Comparison of ENCODE assay signal across 12 cellular contexts in genomic region chr12:112904571-112904970, GRCh38. TPM values are rescaled to one million over a fixed set of nuclear protein-coding genes. Genes with fewer than 3 reads are reported as not detected.
DNase-seq lines count a peak whose midpoint lies in the region; ATAC-seq, FAIRE-seq and TF ChIP-seq lines count a peak whose summit lies in the region.
"Had no signal": no experiment of that assay in that cellular context is flagged by ENCODE, and none has a peak within 500 bp of the region (broad histone marks: within the 10 kb centered on the region; RNA-seq: fewer than 3 reads in every experiment).

No MANE protein-coding gene starts in this region.

- POLR2A ChIA-PET in CD4-positive, alpha-beta T cell (lab: Charles Lee), result no interaction called here

- no peaks in the 10 kb centered on the region for H3K79me1 ChIP-seq in mesenchymal stem cell (replicated peaks; ENCODE audit: low read length, poor library complexity, severe bottlenecking)

- CTCF ChIA-PET in CD4-positive, alpha-beta T cell (lab: Charles Lee), result no interaction called here

- no peak overlapping the region for H3K27ac ChIP-seq in CD4-positive, alpha-beta T cell (ENCODE audit: low read depth, low read length)
- H3K27ac ChIP-seq in astrocyte (ENCODE audit: low read depth, low read length) (no peak overlapping the region), mesenchymal stem cell (ENCODE audit: low read length, poor library complexity, severe bottlenecking) (peak overlapping the region; percentile 57)

- no peaks in the 10 kb centered on the region for H3K9me3 Mint-ChIP-seq in CD4-positive, alpha-beta T cell
- H3K9me3 Mint-ChIP-seq in IgD-negative memory B cell (no peaks in the 10 kb centered on the region), astrocyte (ENCODE audit: unreplicated experiment) (peaks cover 7% of the 10 kb centered on the region)

- H4K20me1 ChIP-seq in astrocyte (ENCODE audit: insufficient read depth, low read length), result no peaks in the 10 kb centered on the region

- H2AFZ ChIP-seq in astrocyte (ENCODE audit: low read depth, low read length) (no peak overlapping the region), mesenchymal stem cell (ENCODE audit: low read depth, low read length) (no peak overlapping the region)

- no peaks in the 10 kb centered on the region for H3K27me3 ChIP-seq in CD4-positive, alpha-beta T cell (ENCODE audit: control insufficient read depth, insufficient read depth, low read length)
- H3K27me3 ChIP-seq in astrocyte (ENCODE audit: insufficient read depth, low read length), result peaks cover 10% of the 10 kb centered on the region
- H3K27me3 ChIP-seq in mesenchymal stem cell (ENCODE audit: control insufficient read depth in 1 of 2, insufficient read depth in 1 of 2, low read length in 2 of 2), result no peaks in the 10 kb centered on the region

- H4K91ac ChIP-seq in mesenchymal stem cell (ENCODE audit: low read length), result no peak overlapping the region

- no peak overlapping the region for H2BK5ac ChIP-seq in mesenchymal stem cell (ENCODE audit: low read depth, low read length, poor library complexity, severe bottlenecking)

- H3K79me2 ChIP-seq in astrocyte (ENCODE audit: insufficient read depth, low read length), result no peaks in the 10 kb centered on the region

- DNase-seq in CD4-positive, alpha-beta T cell, result no peak
- DNase-seq in astrocyte (ENCODE audit: low read depth) (peak; percentile 49), mesenchymal stem cell (no peak), islet precursor cell (no peak), RKO (ENCODE audit: low spot score) (no peak)
- DNase-seq in stimulated activated CD4-positive, alpha-beta T cell treated with anti-CD3 and anti-CD28 coated beads, Interleukin-2, amount 100 ng/mL, for 48 hours, result no peak
- DNase-seq: activated CD4-positive, alpha-beta T cell treated with anti-CD3 and anti-CD28 coated beads, Interleukin-2, amount 50 U/mL, for 1 hour; NCI-H524 had no signal

- no peak overlapping the region for H2BK12ac ChIP-seq in mesenchymal stem cell (ENCODE audit: low read length in 2 of 2)

- no peak for ATAC-seq in CD4-positive, alpha-beta T cell (ENCODE audit: poor library complexity)
- ATAC-seq in HG02973 (IDR thresholded peaks at IDR 0.05; ENCODE audit: unreplicated experiment), result no peak

- intact Hi-C loops in CD4-positive, alpha-beta T cell (cut with DNase I, micrococcal nuclease), result loop anchor here in 1 of 2 experiments (5.0 kb wide), 3 partner anchors 33 to 268 kb away; partner anchors contain the start of gene OAS3

- H3K4me1 ChIP-seq in astrocyte (ENCODE audit: insufficient read depth, low read length) (no peaks in the 10 kb centered on the region), mesenchymal stem cell (ENCODE audit: control insufficient read depth, insufficient read depth, low read depth, low read length) (peaks cover 13% of the 10 kb centered on the region)

- H3K9ac ChIP-seq in astrocyte (ENCODE audit: low read length) (no peak overlapping the region), mesenchymal stem cell (ENCODE audit: low read length) (no peak overlapping the region)

- H3K4me1 Mint-ChIP-seq in CD4-positive, alpha-beta T cell (ENCODE audit: low read depth), result peaks cover 83% of the 10 kb centered on the region
- peaks cover 39 to 59% (median 52%) of the 10 kb centered on the region in 3 donors for H3K4me1 Mint-ChIP-seq in IgD-negative memory B cell
- peaks cover 10% of the 10 kb centered on the region for H3K4me1 Mint-ChIP-seq in astrocyte (ENCODE audit: low read depth, unreplicated experiment)

- FAIRE-seq in astrocyte (lab: Jason Lieb, UNC), result no peak
- FAIRE-seq: D721Med, GM12892 had no signal

- no peak for TF ChIP-seq CTCF in CD4-positive, alpha-beta T cell (IDR thresholded peaks at IDR 0.05)
- TF ChIP-seq CTCF in astrocyte (IDR thresholded peaks at IDR 0.05; ENCODE audit: insufficient read depth, low read depth, low read length), result no peak

- peaks cover 10% of the 10 kb centered on the region for H3K36me3 Mint-ChIP-seq in CD4-positive, alpha-beta T cell (ENCODE audit: low read depth)
- peaks cover 2% of the 10 kb centered on the region for H3K36me3 Mint-ChIP-seq in IgD-negative memory B cell
- H3K36me3 Mint-ChIP-seq in astrocyte (ENCODE audit: low read depth, unreplicated experiment), result peaks cover 13% of the 10 kb centered on the region

- H3K4me3 ChIP-seq in astrocyte (ENCODE audit: insufficient read depth, low read depth, low read length), result no peak overlapping the region
- no peak overlapping the region for H3K4me3 ChIP-seq in mesenchymal stem cell (ENCODE audit: insufficient read depth in 1 of 2, low read depth in 1 of 2, low read length in 2 of 2)

- no peak overlapping the region for H3K14ac ChIP-seq in mesenchymal stem cell (ENCODE audit: low read length in 2 of 2)

- no peaks in the 10 kb centered on the region for H3K27me3 Mint-ChIP-seq in CD4-positive, alpha-beta T cell
- H3K27me3 Mint-ChIP-seq in IgD-negative memory B cell (no peaks in the 10 kb centered on the region), astrocyte (ENCODE audit: low read depth, unreplicated experiment) (peaks cover 2% of the 10 kb centered on the region)

- H3K4me3 Mint-ChIP-seq in CD4-positive, alpha-beta T cell, result peak overlapping the region; percentile 43
- H3K4me3 Mint-ChIP-seq in IgD-negative memory B cell, result peak overlapping the region in 2 of 4 donors; percentile 15 to 44
- no peak overlapping the region for H3K4me3 Mint-ChIP-seq in astrocyte (ENCODE audit: unreplicated experiment)

- H3K4me2 ChIP-seq in astrocyte (ENCODE audit: low read length) (no peak overlapping the region), mesenchymal stem cell (ENCODE audit: low read length, poor library complexity, severe bottlenecking) (no peak overlapping the region)

- H3K23ac ChIP-seq in mesenchymal stem cell (ENCODE audit: low read length in 2 of 2), result no peak overlapping the region

- peak overlapping the region; percentile 44 for H2AK5ac ChIP-seq in mesenchymal stem cell (ENCODE audit: low read length, severe bottlenecking)

- no peak overlapping the region for H2BK120ac ChIP-seq in mesenchymal stem cell (ENCODE audit: low read depth, low read length)

- peak overlapping the region; percentile 79 for H3K27ac Mint-ChIP-seq in CD4-positive, alpha-beta T cell
- H3K27ac Mint-ChIP-seq in IgD-negative memory B cell (peak overlapping the region; percentile 55 to 87 (median 78)), astrocyte (ENCODE audit: unreplicated experiment) (no peak overlapping the region)

- H3K18ac ChIP-seq in mesenchymal stem cell (ENCODE audit: low read depth in 1 of 2, low read length in 2 of 2), result no peak overlapping the region

- no peak overlapping the region for H4K8ac ChIP-seq in mesenchymal stem cell (ENCODE audit: low read length)

- H3K9me3 ChIP-seq in CD4-positive, alpha-beta T cell (ENCODE audit: control insufficient read depth, low read length), result no peaks in the 10 kb centered on the region
- H3K9me3 ChIP-seq in astrocyte (ENCODE audit: insufficient read depth, low read depth, low read length) (no peaks in the 10 kb centered on the region), mesenchymal stem cell (ENCODE audit: control insufficient read depth, low read length) (no peaks in the 10 kb centered on the region)

- no peak overlapping the region for H2BK15ac ChIP-seq in mesenchymal stem cell (ENCODE audit: low read depth, poor library complexity, severe bottlenecking)

- no peaks in the 10 kb centered on the region for H3K36me3 ChIP-seq in astrocyte (ENCODE audit: insufficient read depth, low read length)
- H3K36me3 ChIP-seq in mesenchymal stem cell (ENCODE audit: control insufficient read depth in 1 of 2, insufficient read depth in 2 of 2, low read depth in 1 of 2, low read length in 2 of 2), result peaks cover 0 to 1% of the 10 kb centered on the region in 2 experiments

- no peak overlapping the region for H3K4ac ChIP-seq in mesenchymal stem cell (ENCODE audit: low read depth in 1 of 2, low read length in 2 of 2)

RNA-seq across cellular contexts. Expression of gene OAS1, which starts 2.2 kb away (rescaled TPM):
- 1 to 10 TPM; 2.6 to 3.4 TPM for total RNA-seq in CD4-positive, alpha-beta T cell
- polyA plus RNA-seq in IgD-negative memory B cell, result 115 TPM
- 132 and 149 TPM in 2 replicates for total RNA-seq in astrocyte
- polyA plus RNA-seq in mesenchymal stem cell (2013, experiment 1 of 2), result 1.4 TPM
- polyA plus RNA-seq in mesenchymal stem cell (2013, experiment 2 of 2), result 1.7 TPM

RNA-seq across cellular contexts. Expression of gene OAS3, which starts 33.7 kb away (rescaled TPM):
- total RNA-seq in CD4-positive, alpha-beta T cell, result 10 to 100 TPM; 13.9 to 14.5 TPM
- 12.9 TPM for polyA plus RNA-seq in IgD-negative memory B cell
- 33.8 and 37.1 TPM in 2 replicates for total RNA-seq in astrocyte
- polyA plus RNA-seq in mesenchymal stem cell (2013, experiment 1 of 2), result 4.0 TPM
- polyA plus RNA-seq in mesenchymal stem cell (2013, experiment 2 of 2), result 4.0 TPM

Comparison
In these comparisons a context has a peak if more than half of its experiments do, and no peak if none do; other contexts are left out.
1. RNA of gene OAS1, which starts 2.2 kb away (total RNA-seq): 132 to 149 TPM in astrocyte; 2.6 to 3.4 TPM in CD4-positive, alpha-beta T cell; every median in the first group is over 10 times any median in the second.